8 cellular contexts compared by ENCODE assay signal in the genomic region with DNA sequence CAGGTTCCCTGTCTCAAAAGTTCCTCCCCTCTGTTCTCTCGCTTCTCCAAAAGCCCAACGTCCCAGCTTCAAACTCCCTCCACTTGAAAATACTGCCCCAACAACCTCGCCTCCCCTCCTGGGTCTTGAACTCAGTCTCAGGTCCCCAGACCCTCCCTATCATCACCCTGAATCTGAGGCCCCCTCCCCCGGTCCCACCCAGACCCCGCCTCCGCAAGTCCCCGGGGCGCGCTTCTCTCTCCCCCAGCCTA. TPM values are rescaled to one million over a fixed set of nuclear protein-coding genes. Genes with fewer than 3 reads are reported as not detected.
DNase-seq lines count a peak whose midpoint lies in the region; ATAC-seq and TF ChIP-seq lines count a peak whose summit lies in the region.

No MANE protein-coding gene starts in this region.

- H3K79me2 ChIP-seq in OCI-LY1 (ENCODE audit: insufficient read depth, low read length): peaks cover 10% of the 10 kb centered on the region

- peak overlapping the region; percentile 78 for H3K4me2 ChIP-seq in OCI-LY1 (ENCODE audit: low read length)

- 0% methylated on average over 9 of the region's 9 CpGs for WGBS in ectodermal cell, 2 experiments

- H4K20me1 ChIP-seq in OCI-LY1 (ENCODE audit: insufficient read depth, low read length): no peaks in the 10 kb centered on the region

- DNase-seq in activated naive CD4-positive, alpha-beta T cell treated with anti-CD3 and anti-CD28 coated beads, Interleukin-2, amount 10 ng/mL, durations not matched to agents 7 days and 5 days: no peak
- DNase-seq in activated naive CD4-positive, alpha-beta T cell treated with Interleukin-2 at 50 U/mL for 16 hours: no peak
- no peak for DNase-seq in naive thymus-derived CD4-positive, alpha-beta T cell
- no peak for DNase-seq in T1000 (lab: John Stamatoyannopoulos, UW)
- DNase-seq in activated effector memory CD4-positive, alpha-beta T cell treated with Interleukin-2 at 50 U/mL for 16 hours: no peak

- H3K4me3 ChIP-seq in OCI-LY1 (ENCODE audit: low read depth, low read length, poor library complexity, severe bottlenecking) (peak overlapping the region; percentile 88), ectodermal cell (ENCODE audit: insufficient read depth, low read depth, low read length) (peak overlapping the region; percentile 97)
- H3K4me3 ChIP-seq in naive thymus-derived CD4-positive, alpha-beta T cell (ENCODE audit: low read length): peak overlapping the region; percentile 97

- no peaks in the 10 kb centered on the region for H3F3A ChIP-seq in OCI-LY1 (ENCODE audit: insufficient read depth, low read length)

- H3K27me3 ChIP-seq in OCI-LY1 (ENCODE audit: insufficient read depth, low read length): no peaks in the 10 kb centered on the region
- H3K27me3 ChIP-seq in ectodermal cell (ENCODE audit: control insufficient read depth, insufficient read depth, low read length, poor library complexity, severe bottlenecking): no peaks in the 10 kb centered on the region
- no peaks in the 10 kb centered on the region for H3K27me3 ChIP-seq in naive thymus-derived CD4-positive, alpha-beta T cell (ENCODE audit: control insufficient read depth in 2 of 2, insufficient read depth in 2 of 2, low read length in 2 of 2)

- H3K36me3 Mint-ChIP-seq in activated naive CD4-positive, alpha-beta T cell treated with anti-CD3 and anti-CD28 coated beads, Interleukin-2, amount 10 ng/mL, durations not matched to agents 7 days and 5 days: peaks cover 18% of the 10 kb centered on the region
- peaks cover 0 to 6% (median 4%) of the 10 kb centered on the region in 5 donors for H3K36me3 Mint-ChIP-seq in naive thymus-derived CD4-positive, alpha-beta T cell

- TF ChIP-seq CTCF in OCI-LY1 (IDR thresholded peaks at IDR 0.05; ENCODE audit: low read length): no peak

- H3K27ac ChIP-seq in OCI-LY1 (ENCODE audit: low read depth, low read length, poor library complexity, severe bottlenecking) (peak overlapping the region; percentile 88), ectodermal cell (ENCODE audit: insufficient read depth, low read depth, low read length, poor library complexity, severe bottlenecking) (peak overlapping the region; percentile 95)
- peak overlapping the region; percentile 89 for H3K27ac ChIP-seq in naive thymus-derived CD4-positive, alpha-beta T cell (ENCODE audit: low read depth, low read length)

- H3K27ac Mint-ChIP-seq in activated naive CD4-positive, alpha-beta T cell treated with anti-CD3 and anti-CD28 coated beads, Interleukin-2, amount 10 ng/mL, durations not matched to agents 7 days and 5 days: peak overlapping the region; percentile 97
- peak overlapping the region; percentile 94 to 99 (median 97) for H3K27ac Mint-ChIP-seq in naive thymus-derived CD4-positive, alpha-beta T cell

- peak; percentile 10 for ATAC-seq in naive thymus-derived CD4-positive, alpha-beta T cell
- no peak for ATAC-seq in GM18519 (IDR thresholded peaks at IDR 0.05; ENCODE audit: low FRiP score, unreplicated experiment)

- H3K36me3 ChIP-seq in OCI-LY1 (ENCODE audit: insufficient read depth, low read length) (peaks cover 21% of the 10 kb centered on the region; the same call in 1 of the 2 replicates), ectodermal cell (ENCODE audit: control insufficient read depth, insufficient read depth, low read length) (no peaks in the 10 kb centered on the region)
- H3K36me3 ChIP-seq in naive thymus-derived CD4-positive, alpha-beta T cell (ENCODE audit: control insufficient read depth in 2 of 3, insufficient read depth in 3 of 3, low read length in 3 of 3): peaks cover 9 to 23% (median 10%) of the 10 kb centered on the region in 3 experiments

- POLR2A ChIA-PET in naive thymus-derived CD4-positive, alpha-beta T cell (lab: Charles Lee): interaction anchor here (0.8 to 5.4 kb wide), 8 partner anchors 10 to 177 kb away, joined by 3 to 66 read pairs (median 22); a partner anchor contains a TSS

- H3K9me3 Mint-ChIP-seq in activated naive CD4-positive, alpha-beta T cell treated with anti-CD3 and anti-CD28 coated beads, Interleukin-2, amount 10 ng/mL, durations not matched to agents 7 days and 5 days: no peaks in the 10 kb centered on the region
- H3K9me3 Mint-ChIP-seq in naive thymus-derived CD4-positive, alpha-beta T cell: peaks cover 0 to 2% (median 0%) of the 10 kb centered on the region in 11 donors

- peaks cover 19% of the 10 kb centered on the region for H3K4me1 Mint-ChIP-seq in activated naive CD4-positive, alpha-beta T cell treated with anti-CD3 and anti-CD28 coated beads, Interleukin-2, amount 10 ng/mL, durations not matched to agents 7 days and 5 days
- peaks cover 19 to 32% (median 21%) of the 10 kb centered on the region in 7 donors for H3K4me1 Mint-ChIP-seq in naive thymus-derived CD4-positive, alpha-beta T cell

- H3K9me3 ChIP-seq in OCI-LY1 (ENCODE audit: low read length) (no peaks in the 10 kb centered on the region), ectodermal cell (ENCODE audit: control insufficient read depth, low read length) (no peaks in the 10 kb centered on the region)
- no peaks in the 10 kb centered on the region for H3K9me3 ChIP-seq in naive thymus-derived CD4-positive, alpha-beta T cell (ENCODE audit: control insufficient read depth in 2 of 3, low read length in 3 of 3)

- H3K4me1 ChIP-seq in OCI-LY1 (ENCODE audit: insufficient read depth, low read length, severe bottlenecking) (peaks cover 13% of the 10 kb centered on the region), ectodermal cell (ENCODE audit: control insufficient read depth, insufficient read depth, low read length) (peaks cover 19% of the 10 kb centered on the region)
- H3K4me1 ChIP-seq in naive thymus-derived CD4-positive, alpha-beta T cell (ENCODE audit: control insufficient read depth in 2 of 2, insufficient read depth in 2 of 2, low read length in 2 of 2): peaks cover 8 to 12% of the 10 kb centered on the region in 2 donors

- intact Hi-C loops in naive thymus-derived CD4-positive, alpha-beta T cell (cut with micrococcal nuclease): loop anchor here (1.0 to 10.0 kb wide), 30 partner anchors 11 to 1825 kb away; a partner anchor contains a TSS

- no peak overlapping the region for H2AFZ ChIP-seq in OCI-LY1 (ENCODE audit: low read length)

- H3K9ac ChIP-seq in OCI-LY1 (ENCODE audit: low read length): peak overlapping the region; percentile 94

- H3K9me2 ChIP-seq in OCI-LY1 (ENCODE audit: low read depth, low read length): no peaks in the 10 kb centered on the region

- H3K27me3 Mint-ChIP-seq in activated naive CD4-positive, alpha-beta T cell treated with anti-CD3 and anti-CD28 coated beads, Interleukin-2, amount 10 ng/mL, durations not matched to agents 7 days and 5 days: peaks cover 4% of the 10 kb centered on the region
- H3K27me3 Mint-ChIP-seq in naive thymus-derived CD4-positive, alpha-beta T cell: no peaks in the 10 kb centered on the region

- H3K4me3 Mint-ChIP-seq in activated naive CD4-positive, alpha-beta T cell treated with anti-CD3 and anti-CD28 coated beads, Interleukin-2, amount 10 ng/mL, durations not matched to agents 7 days and 5 days: peak overlapping the region; percentile 97
- H3K4me3 Mint-ChIP-seq in naive thymus-derived CD4-positive, alpha-beta T cell: peak overlapping the region; percentile 96 to 100 (median 98)

- CTCF ChIA-PET in activated naive CD4-positive, alpha-beta T cell treated with anti-CD3 and anti-CD28 coated beads, Interleukin-2, amount 10 ng/mL, durations not matched to agents 7 days and 5 days (lab: Charles Lee): interaction anchor here (1.6 to 1.8 kb wide), 2 partner anchors 23 to 139 kb away, joined by 4 to 10 read pairs; no protein-coding TSS in a partner anchor
- CTCF ChIA-PET in naive thymus-derived CD4-positive, alpha-beta T cell (lab: Charles Lee): interaction anchor here (1.5 to 2.0 kb wide), 2 partner anchors 20 to 23 kb away, joined by 4 to 16 read pairs; no protein-coding TSS in a partner anchor

RNA-seq across cellular contexts. Expression of a gene that starts 0.3 kb away (rescaled TPM):
- polyA plus RNA-seq in ectodermal cell (2013, experiment 1 of 4): 29.9 TPM
- 30.2 TPM for polyA plus RNA-seq in ectodermal cell (2013, experiment 2 of 4)
- polyA plus RNA-seq in ectodermal cell (2013, experiment 3 of 4): 25.1 TPM
- 31.5 TPM for polyA plus RNA-seq in ectodermal cell (2013, experiment 4 of 4)
- 10 to 100 TPM; 15.2 to 44.1 (median 17.8) TPM for total RNA-seq in naive thymus-derived CD4-positive, alpha-beta T cell
- polyA plus RNA-seq in naive thymus-derived CD4-positive, alpha-beta T cell: 1 to 10 TPM; 2.7 to 4.4 TPM

RNA-seq across cellular contexts. Expression of a gene that starts 18.1 kb away (rescaled TPM):
- polyA plus RNA-seq in ectodermal cell (2013, experiment 1 of 4): 5.3 TPM
- 4.8 TPM for polyA plus RNA-seq in ectodermal cell (2013, experiment 2 of 4)
- 5.5 TPM for polyA plus RNA-seq in ectodermal cell (2013, experiment 3 of 4)
- polyA plus RNA-seq in ectodermal cell (2013, experiment 4 of 4): 4.9 TPM
- total RNA-seq in naive thymus-derived CD4-positive, alpha-beta T cell: 10 to 100 TPM in 4 of 5 experiments, 1 to 10 TPM in 1; 8.1 to 30.9 (median 13.5) TPM
- 1 to 10 TPM; 3.3 to 6.9 TPM for polyA plus RNA-seq in naive thymus-derived CD4-positive, alpha-beta T cell

RNA-seq across cellular contexts. Expression of a gene that starts 21.7 kb away (rescaled TPM):
- 22.4 TPM for polyA plus RNA-seq in ectodermal cell (2013, experiment 1 of 4)
- 24.3 TPM for polyA plus RNA-seq in ectodermal cell (2013, experiment 2 of 4)
- 21.1 TPM for polyA plus RNA-seq in ectodermal cell (2013, experiment 3 of 4)
- polyA plus RNA-seq in ectodermal cell (2013, experiment 4 of 4): 20.8 TPM
- 10 to 100 TPM; 11.0 to 42.2 (median 13.3) TPM for total RNA-seq in naive thymus-derived CD4-positive, alpha-beta T cell
- polyA plus RNA-seq in naive thymus-derived CD4-positive, alpha-beta T cell: 10 to 100 TPM; 27.6 TPM

RNA-seq across cellular contexts. Expression of a gene that starts 22.9 kb away (rescaled TPM):
- 3.9 TPM for polyA plus RNA-seq in ectodermal cell (2013, experiment 1 of 4)
- 3.7 TPM for polyA plus RNA-seq in ectodermal cell (2013, experiment 2 of 4)
- 2.8 TPM for polyA plus RNA-seq in ectodermal cell (2013, experiment 3 of 4)
- polyA plus RNA-seq in ectodermal cell (2013, experiment 4 of 4): 4.3 TPM
- total RNA-seq in naive thymus-derived CD4-positive, alpha-beta T cell: 1 to 10 TPM in 1 of 5 experiments, under 1 TPM in 4; 0.27 to 1.5 (median 0.80) TPM
- polyA plus RNA-seq in naive thymus-derived CD4-positive, alpha-beta T cell: under 1 TPM in 1 of 2 donors, not detected in 1; 0.20 TPM

RNA-seq across cellular contexts. Expression of a gene that starts 30.7 kb away (rescaled TPM):
- polyA plus RNA-seq in ectodermal cell (2013, experiment 1 of 4): 6.3 TPM
- 5.5 TPM for polyA plus RNA-seq in ectodermal cell (2013, experiment 2 of 4)
- 5.7 TPM for polyA plus RNA-seq in ectodermal cell (2013, experiment 3 of 4)
- polyA plus RNA-seq in ectodermal cell (2013, experiment 4 of 4): 5.8 TPM
- total RNA-seq in naive thymus-derived CD4-positive, alpha-beta T cell: 1 to 10 TPM in 4 of 5 experiments, under 1 TPM in 1; 0.85 to 4.0 (median 2.6) TPM
- polyA plus RNA-seq in naive thymus-derived CD4-positive, alpha-beta T cell: under 1 TPM; 0.14 to 0.60 TPM
